Comparison of ENCODE assay signal across 1 cellular context in genomic region chr3:125194849-125195601, GRCh38.
TF ChIP-seq lines count a peak whose summit lies in the region.

No MANE protein-coding gene starts in this region.

TF ChIP-seq in GM12878, 131 proteins besides CTCF, POLR2A, EP300 and RAD21 (continued from another document):
- TF ChIP-seq, protein P1, sequence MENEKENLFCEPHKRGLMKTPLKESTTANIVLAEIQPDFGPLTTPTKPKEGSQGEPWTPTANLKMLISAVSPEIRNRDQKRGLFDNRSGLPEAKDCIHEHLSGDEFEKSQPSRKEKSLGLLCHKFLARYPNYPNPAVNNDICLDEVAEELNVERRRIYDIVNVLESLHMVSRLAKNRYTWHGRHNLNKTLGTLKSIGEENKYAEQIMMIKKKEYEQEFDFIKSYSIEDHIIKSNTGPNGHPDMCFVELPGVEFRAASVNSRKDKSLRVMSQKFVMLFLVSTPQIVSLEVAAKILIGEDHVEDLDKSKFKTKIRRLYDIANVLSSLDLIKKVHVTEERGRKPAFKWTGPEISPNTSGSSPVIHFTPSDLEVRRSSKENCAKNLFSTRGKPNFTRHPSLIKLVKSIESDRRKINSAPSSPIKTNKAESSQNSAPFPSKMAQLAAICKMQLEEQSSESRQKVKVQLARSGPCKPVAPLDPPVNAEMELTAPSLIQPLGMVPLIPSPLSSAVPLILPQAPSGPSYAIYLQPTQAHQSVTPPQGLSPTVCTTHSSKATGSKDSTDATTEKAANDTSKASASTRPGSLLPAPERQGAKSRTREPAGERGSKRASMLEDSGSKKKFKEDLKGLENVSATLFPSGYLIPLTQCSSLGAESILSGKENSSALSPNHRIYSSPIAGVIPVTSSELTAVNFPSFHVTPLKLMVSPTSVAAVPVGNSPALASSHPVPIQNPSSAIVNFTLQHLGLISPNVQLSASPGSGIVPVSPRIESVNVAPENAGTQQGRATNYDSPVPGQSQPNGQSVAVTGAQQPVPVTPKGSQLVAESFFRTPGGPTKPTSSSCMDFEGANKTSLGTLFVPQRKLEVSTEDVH (IDR thresholded peaks at IDR 0.05; ENCODE audit: low read depth, partially characterized antibody), result no peak
- no peak for TF ChIP-seq HCFC1 (IDR thresholded peaks at IDR 0.05; ENCODE audit: low read length)
- TF ChIP-seq KDM1A (IDR thresholded peaks at IDR 0.05; ENCODE audit: borderline replicate concordance), result no peak
- no peak for TF ChIP-seq CHD1 (IDR thresholded peaks at IDR 0.05; ENCODE audit: low read depth, low read length)
- TF ChIP-seq RUNX3 (IDR thresholded peaks at IDR 0.05; ENCODE audit: low read length), result peak; percentile 86
- peak in 1 of 2 experiments; percentile 36; a peak in 2 of 4 replicates for TF ChIP-seq IKZF2 (IDR thresholded peaks at IDR 0.05)
- TF ChIP-seq, protein P2, sequence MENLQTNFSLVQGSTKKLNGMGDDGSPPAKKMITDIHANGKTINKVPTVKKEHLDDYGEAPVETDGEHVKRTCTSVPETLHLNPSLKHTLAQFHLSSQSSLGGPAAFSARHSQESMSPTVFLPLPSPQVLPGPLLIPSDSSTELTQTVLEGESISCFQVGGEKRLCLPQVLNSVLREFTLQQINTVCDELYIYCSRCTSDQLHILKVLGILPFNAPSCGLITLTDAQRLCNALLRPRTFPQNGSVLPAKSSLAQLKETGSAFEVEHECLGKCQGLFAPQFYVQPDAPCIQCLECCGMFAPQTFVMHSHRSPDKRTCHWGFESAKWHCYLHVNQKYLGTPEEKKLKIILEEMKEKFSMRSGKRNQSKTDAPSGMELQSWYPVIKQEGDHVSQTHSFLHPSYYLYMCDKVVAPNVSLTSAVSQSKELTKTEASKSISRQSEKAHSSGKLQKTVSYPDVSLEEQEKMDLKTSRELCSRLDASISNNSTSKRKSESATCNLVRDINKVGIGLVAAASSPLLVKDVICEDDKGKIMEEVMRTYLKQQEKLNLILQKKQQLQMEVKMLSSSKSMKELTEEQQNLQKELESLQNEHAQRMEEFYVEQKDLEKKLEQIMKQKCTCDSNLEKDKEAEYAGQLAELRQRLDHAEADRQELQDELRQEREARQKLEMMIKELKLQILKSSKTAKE (IDR thresholded peaks at IDR 0.05; ENCODE audit: low read depth, poor library complexity, severe bottlenecking), result no peak
- no peak for TF ChIP-seq CREB1 (IDR thresholded peaks at IDR 0.05; ENCODE audit: low read depth)
- TF ChIP-seq, protein P3, sequence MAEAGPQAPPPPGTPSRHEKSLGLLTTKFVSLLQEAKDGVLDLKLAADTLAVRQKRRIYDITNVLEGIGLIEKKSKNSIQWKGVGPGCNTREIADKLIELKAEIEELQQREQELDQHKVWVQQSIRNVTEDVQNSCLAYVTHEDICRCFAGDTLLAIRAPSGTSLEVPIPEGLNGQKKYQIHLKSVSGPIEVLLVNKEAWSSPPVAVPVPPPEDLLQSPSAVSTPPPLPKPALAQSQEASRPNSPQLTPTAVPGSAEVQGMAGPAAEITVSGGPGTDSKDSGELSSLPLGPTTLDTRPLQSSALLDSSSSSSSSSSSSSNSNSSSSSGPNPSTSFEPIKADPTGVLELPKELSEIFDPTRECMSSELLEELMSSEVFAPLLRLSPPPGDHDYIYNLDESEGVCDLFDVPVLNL (IDR thresholded peaks at IDR 0.05; ENCODE audit: low read depth, low read length), result no peak
- TF ChIP-seq ATF2 (IDR thresholded peaks at IDR 0.05; ENCODE audit: low read length), result 0 out of 2 replicates have a peak, but pooled peaks have one; percentile 40
- TF ChIP-seq MYB (IDR thresholded peaks at IDR 0.05; ENCODE audit: borderline replicate concordance, low read depth, low read length), result no peak
- TF ChIP-seq IRF3 (IDR thresholded peaks at IDR 0.05), result no peak
- TF ChIP-seq SMC3 (IDR thresholded peaks at IDR 0.05; ENCODE audit: borderline replicate concordance, low read length), result no peak
- peak; percentile 41; the same call in 1 of the 2 replicates for TF ChIP-seq CBFB (IDR thresholded peaks at IDR 0.05; ENCODE audit: low read depth)
- TF ChIP-seq MYC (IDR thresholded peaks at IDR 0.05; ENCODE audit: insufficient read depth, insufficient read length, insufficient replicate concordance, low read length, severe bottlenecking), result no peak
- TF ChIP-seq FOXK2 (IDR thresholded peaks at IDR 0.05), result no peak
- TF ChIP-seq YBX1 (IDR thresholded peaks at IDR 0.05), result no peak
